20 cellular contexts compared by ENCODE assay signal in the genomic region with DNA sequence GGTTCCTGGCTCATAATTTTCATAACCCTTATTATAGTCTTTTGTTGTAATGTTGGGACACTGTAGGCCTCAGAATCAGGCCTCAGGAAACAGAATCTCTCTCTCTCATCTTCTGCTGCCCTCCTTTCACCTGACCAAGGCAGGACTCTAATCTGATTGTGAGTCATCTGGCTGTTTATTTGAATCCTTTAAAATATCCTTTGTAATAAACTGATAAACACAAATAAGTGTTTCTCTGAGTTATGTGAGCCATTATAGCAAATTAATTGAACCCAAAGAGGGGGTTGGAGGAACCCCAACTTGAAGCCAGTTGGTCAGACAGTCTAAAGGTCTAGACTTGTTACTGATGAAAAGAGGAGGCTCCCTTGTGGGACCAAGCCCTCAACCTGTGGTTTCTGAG.
"Had no signal": no experiment of that assay in that cellular context is flagged by ENCODE, and none has a peak within 500 bp of the region (broad histone marks: within the 10 kb centered on the region; RNA-seq: fewer than 3 reads in every experiment).

No MANE protein-coding gene starts in this region.

- H3K36me3 Mint-ChIP-seq: naive B cell; stimulated activated effector memory CD8-positive, alpha-beta T cell treated with anti-CD3 and anti-CD28 coated beads, Interleukin-12 subunit alpha, Interleukin-12 subunit beta, amount 100 ng/mL, for 72 hours; T-cell had no signal

- H3K9me3 Mint-ChIP-seq: activated CD8-positive, alpha-beta T cell treated with anti-CD3 and anti-CD28 coated beads for 36 hours; activated naive CD8-positive, alpha-beta T cell treated with anti-CD3 and anti-CD28 coated beads, Interleukin-2, amount 10 ng/mL, durations not matched to agents 7 days and 5 days; naive B cell; stimulated activated effector memory CD8-positive, alpha-beta T cell treated with anti-CD3 and anti-CD28 coated beads, Interleukin-12 subunit alpha, Interleukin-12 subunit beta, amount 100 ng/mL, for 72 hours; T-cell had no signal

- H3K27ac ChIP-seq: hepatocyte, lower lobe of right lung, transverse colon, VCaP had no signal

- H3K27ac Mint-ChIP-seq: activated CD4-positive, alpha-beta T cell treated with anti-CD3 and anti-CD28 coated beads for 36 hours; activated CD8-positive, alpha-beta T cell treated with anti-CD3 and anti-CD28 coated beads for 36 hours; activated naive CD8-positive, alpha-beta T cell treated with anti-CD3 and anti-CD28 coated beads, Interleukin-2, amount 10 ng/mL, durations not matched to agents 7 days and 5 days; activated T-cell treated with anti-CD3 and anti-CD28 coated beads, Interleukin-2, amount 50 U/mL, for 72 hours; stimulated activated effector memory CD8-positive, alpha-beta T cell treated with anti-CD3 and anti-CD28 coated beads, Interleukin-12 subunit alpha, Interleukin-12 subunit beta, amount 100 ng/mL, for 72 hours; T-cell had no signal

- DNase-seq: activated CD4-positive, alpha-beta T cell treated with anti-CD3 and anti-CD28 coated beads for 36 hours; activated CD8-positive, alpha-beta memory T cell treated with anti-CD3 and anti-CD28 coated beads, Interleukin-2, amount 50 U/mL, for 4 hours; activated CD8-positive, alpha-beta T cell treated with anti-CD3 and anti-CD28 coated beads for 36 hours; activated naive CD8-positive, alpha-beta T cell treated with anti-CD3 and anti-CD28 coated beads, Interleukin-2, amount 10 ng/mL, durations not matched to agents 7 days and 5 days; activated T-cell treated with anti-CD3 and anti-CD28 coated beads, Interleukin-2, amount 50 U/mL, for 72 hours; central memory CD4-positive, alpha-beta T cell; cortex of kidney; effector memory CD4-positive, alpha-beta T cell; kidney glomerular epithelial cell; lower lobe of right lung; midbrain; naive B cell; posterior cingulate gyrus; right cardiac atrium; T-cell; T1000; transverse colon had no signal

- ATAC-seq: activated CD4-positive, alpha-beta T cell treated with anti-CD3 and anti-CD28 coated beads for 36 hours; activated CD8-positive, alpha-beta T cell treated with anti-CD3 and anti-CD28 coated beads for 36 hours; activated T-cell treated with anti-CD3 and anti-CD28 coated beads, Interleukin-2, amount 50 U/mL, for 72 hours; lower lobe of right lung; right cardiac atrium; stimulated activated effector memory CD8-positive, alpha-beta T cell treated with anti-CD3 and anti-CD28 coated beads, Interleukin-12 subunit alpha, Interleukin-12 subunit beta, amount 100 ng/mL, for 72 hours; T-cell had no signal

- H3K27me3 Mint-ChIP-seq: activated CD4-positive, alpha-beta T cell treated with anti-CD3 and anti-CD28 coated beads for 36 hours; activated CD8-positive, alpha-beta T cell treated with anti-CD3 and anti-CD28 coated beads for 36 hours; activated naive CD8-positive, alpha-beta T cell treated with anti-CD3 and anti-CD28 coated beads, Interleukin-2, amount 10 ng/mL, durations not matched to agents 7 days and 5 days; naive B cell; T-cell had no signal

- H3K4me3 Mint-ChIP-seq: activated CD4-positive, alpha-beta T cell treated with anti-CD3 and anti-CD28 coated beads for 36 hours; activated CD8-positive, alpha-beta T cell treated with anti-CD3 and anti-CD28 coated beads for 36 hours; activated naive CD8-positive, alpha-beta T cell treated with anti-CD3 and anti-CD28 coated beads, Interleukin-2, amount 10 ng/mL, durations not matched to agents 7 days and 5 days; activated T-cell treated with anti-CD3 and anti-CD28 coated beads, Interleukin-2, amount 50 U/mL, for 72 hours; naive B cell; stimulated activated effector memory CD8-positive, alpha-beta T cell treated with anti-CD3 and anti-CD28 coated beads, Interleukin-12 subunit alpha, Interleukin-12 subunit beta, amount 100 ng/mL, for 72 hours; T-cell had no signal

- H3K27me3 ChIP-seq: hepatocyte, transverse colon had no signal
